ENCODE assay signal across 1 cellular context in genomic region chr10:58293989-58294388, GRCh38.
TF ChIP-seq lines count a peak whose summit lies in the region.

No MANE protein-coding gene starts in this region.

TF ChIP-seq in SK-N-SH, 30 proteins besides CTCF, POLR2A, EP300 and RAD21:
- TF ChIP-seq JUND (IDR thresholded peaks at IDR 0.05) (no peak), ELF1 (IDR thresholded peaks at IDR 0.05) (no peak), MAX (IDR thresholded peaks at IDR 0.05; ENCODE audit: low read depth) (no peak), YY1 (IDR thresholded peaks at IDR 0.05; ENCODE audit: low read depth) (no peak)
